Comparison of ENCODE assay signal across 1 cellular context in the genomic region with DNA sequence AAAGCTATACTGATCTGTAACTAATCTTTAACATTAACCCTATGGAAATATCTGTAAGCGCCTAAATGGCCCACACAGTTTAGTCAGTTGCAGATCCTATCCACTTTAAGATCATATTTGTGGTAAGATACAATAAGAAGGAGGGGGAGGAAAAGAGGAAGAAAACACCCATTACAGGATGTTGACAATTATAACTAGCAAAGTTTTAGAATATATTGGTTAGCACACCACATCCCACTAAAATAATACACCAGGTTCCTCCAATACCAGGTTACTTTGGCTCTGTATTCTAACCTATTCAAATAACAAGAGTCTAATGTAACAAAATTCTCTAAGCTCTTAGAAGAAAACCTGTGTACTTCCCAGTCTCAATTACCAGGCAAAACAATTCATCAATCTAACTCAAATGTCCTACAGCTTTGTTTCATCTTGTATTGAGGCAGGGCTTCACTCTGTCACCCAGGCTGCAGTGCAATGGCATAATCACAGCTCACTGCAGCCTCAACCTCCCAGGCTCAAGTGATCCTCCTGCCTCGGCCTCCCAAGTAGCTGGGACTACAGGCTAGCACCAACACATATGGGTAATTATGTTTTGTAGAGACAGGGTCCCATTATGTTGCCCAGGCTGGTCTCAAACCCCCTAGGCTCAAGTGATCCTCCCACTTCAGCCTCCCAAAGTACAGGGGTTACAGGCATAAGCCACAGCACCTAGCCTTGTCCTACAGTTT.
TF ChIP-seq lines count a peak whose summit lies in the region.

No MANE protein-coding gene starts in this region.

TF ChIP-seq in HepG2, 621 proteins besides CTCF, POLR2A, EP300 and RAD21 (continued from another document):
- TF ChIP-seq, protein P1, sequence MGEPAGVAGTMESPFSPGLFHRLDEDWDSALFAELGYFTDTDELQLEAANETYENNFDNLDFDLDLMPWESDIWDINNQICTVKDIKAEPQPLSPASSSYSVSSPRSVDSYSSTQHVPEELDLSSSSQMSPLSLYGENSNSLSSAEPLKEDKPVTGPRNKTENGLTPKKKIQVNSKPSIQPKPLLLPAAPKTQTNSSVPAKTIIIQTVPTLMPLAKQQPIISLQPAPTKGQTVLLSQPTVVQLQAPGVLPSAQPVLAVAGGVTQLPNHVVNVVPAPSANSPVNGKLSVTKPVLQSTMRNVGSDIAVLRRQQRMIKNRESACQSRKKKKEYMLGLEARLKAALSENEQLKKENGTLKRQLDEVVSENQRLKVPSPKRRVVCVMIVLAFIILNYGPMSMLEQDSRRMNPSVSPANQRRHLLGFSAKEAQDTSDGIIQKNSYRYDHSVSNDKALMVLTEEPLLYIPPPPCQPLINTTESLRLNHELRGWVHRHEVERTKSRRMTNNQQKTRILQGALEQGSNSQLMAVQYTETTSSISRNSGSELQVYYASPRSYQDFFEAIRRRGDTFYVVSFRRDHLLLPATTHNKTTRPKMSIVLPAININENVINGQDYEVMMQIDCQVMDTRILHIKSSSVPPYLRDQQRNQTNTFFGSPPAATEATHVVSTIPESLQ (CRISPR knock-in tag; conservative IDR thresholded peaks at IDR 0.05) = no peak
- TF ChIP-seq GTF2F1 (IDR thresholded peaks at IDR 0.05; ENCODE audit: low read length) (no peak), ZNF468 (CRISPR knock-in tag; IDR thresholded peaks at IDR 0.05) (no peak), ZMYM3 (CRISPR knock-in tag; IDR thresholded peaks at IDR 0.05) (peak; percentile 40; the same call in 1 of the 2 replicates), SOX5 (CRISPR knock-in tag; IDR thresholded peaks at IDR 0.05; ENCODE audit: borderline replicate concordance) (no peak), SRY (CRISPR knock-in tag; IDR thresholded peaks at IDR 0.05) (no peak), NR2F6 (IDR thresholded peaks at IDR 0.05) (no peak), NR2F6 (CRISPR knock-in tag; IDR thresholded peaks at IDR 0.05) (no peak), ZNF644 (CRISPR knock-in tag; IDR thresholded peaks at IDR 0.05; ENCODE audit: low read depth) (no peak), ARID2 (CRISPR knock-in tag; IDR thresholded peaks at IDR 0.05; ENCODE audit: borderline replicate concordance) (no peak)
- TF ChIP-seq, protein P2, sequence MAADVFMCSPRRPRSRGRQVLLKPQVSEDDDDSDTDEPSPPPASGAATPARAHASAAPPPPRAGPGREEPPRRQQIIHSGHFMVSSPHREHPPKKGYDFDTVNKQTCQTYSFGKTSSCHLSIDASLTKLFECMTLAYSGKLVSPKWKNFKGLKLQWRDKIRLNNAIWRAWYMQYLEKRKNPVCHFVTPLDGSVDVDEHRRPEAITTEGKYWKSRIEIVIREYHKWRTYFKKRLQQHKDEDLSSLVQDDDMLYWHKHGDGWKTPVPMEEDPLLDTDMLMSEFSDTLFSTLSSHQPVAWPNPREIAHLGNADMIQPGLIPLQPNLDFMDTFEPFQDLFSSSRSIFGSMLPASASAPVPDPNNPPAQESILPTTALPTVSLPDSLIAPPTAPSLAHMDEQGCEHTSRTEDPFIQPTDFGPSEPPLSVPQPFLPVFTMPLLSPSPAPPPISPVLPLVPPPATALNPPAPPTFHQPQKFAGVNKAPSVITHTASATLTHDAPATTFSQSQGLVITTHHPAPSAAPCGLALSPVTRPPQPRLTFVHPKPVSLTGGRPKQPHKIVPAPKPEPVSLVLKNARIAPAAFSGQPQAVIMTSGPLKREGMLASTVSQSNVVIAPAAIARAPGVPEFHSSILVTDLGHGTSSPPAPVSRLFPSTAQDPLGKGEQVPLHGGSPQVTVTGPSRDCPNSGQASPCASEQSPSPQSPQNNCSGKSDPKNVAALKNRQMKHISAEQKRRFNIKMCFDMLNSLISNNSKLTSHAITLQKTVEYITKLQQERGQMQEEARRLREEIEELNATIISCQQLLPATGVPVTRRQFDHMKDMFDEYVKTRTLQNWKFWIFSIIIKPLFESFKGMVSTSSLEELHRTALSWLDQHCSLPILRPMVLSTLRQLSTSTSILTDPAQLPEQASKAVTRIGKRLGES (CRISPR knock-in tag; IDR thresholded peaks at IDR 0.05; ENCODE audit: borderline replicate concordance) = no peak
- TF ChIP-seq, protein P3, sequence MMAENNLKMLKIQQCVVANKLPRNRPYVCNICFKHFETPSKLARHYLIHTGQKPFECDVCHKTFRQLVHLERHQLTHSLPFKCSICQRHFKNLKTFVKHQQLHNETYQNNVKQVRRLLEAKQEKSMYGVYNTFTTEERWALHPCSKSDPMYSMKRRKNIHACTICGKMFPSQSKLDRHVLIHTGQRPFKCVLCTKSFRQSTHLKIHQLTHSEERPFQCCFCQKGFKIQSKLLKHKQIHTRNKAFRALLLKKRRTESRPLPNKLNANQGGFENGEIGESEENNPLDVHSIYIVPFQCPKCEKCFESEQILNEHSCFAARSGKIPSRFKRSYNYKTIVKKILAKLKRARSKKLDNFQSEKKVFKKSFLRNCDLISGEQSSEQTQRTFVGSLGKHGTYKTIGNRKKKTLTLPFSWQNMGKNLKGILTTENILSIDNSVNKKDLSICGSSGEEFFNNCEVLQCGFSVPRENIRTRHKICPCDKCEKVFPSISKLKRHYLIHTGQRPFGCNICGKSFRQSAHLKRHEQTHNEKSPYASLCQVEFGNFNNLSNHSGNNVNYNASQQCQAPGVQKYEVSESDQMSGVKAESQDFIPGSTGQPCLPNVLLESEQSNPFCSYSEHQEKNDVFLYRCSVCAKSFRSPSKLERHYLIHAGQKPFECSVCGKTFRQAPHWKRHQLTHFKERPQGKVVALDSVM (CRISPR knock-in tag; IDR thresholded peaks at IDR 0.05) = peak; percentile 96
- TF ChIP-seq, protein P4, sequence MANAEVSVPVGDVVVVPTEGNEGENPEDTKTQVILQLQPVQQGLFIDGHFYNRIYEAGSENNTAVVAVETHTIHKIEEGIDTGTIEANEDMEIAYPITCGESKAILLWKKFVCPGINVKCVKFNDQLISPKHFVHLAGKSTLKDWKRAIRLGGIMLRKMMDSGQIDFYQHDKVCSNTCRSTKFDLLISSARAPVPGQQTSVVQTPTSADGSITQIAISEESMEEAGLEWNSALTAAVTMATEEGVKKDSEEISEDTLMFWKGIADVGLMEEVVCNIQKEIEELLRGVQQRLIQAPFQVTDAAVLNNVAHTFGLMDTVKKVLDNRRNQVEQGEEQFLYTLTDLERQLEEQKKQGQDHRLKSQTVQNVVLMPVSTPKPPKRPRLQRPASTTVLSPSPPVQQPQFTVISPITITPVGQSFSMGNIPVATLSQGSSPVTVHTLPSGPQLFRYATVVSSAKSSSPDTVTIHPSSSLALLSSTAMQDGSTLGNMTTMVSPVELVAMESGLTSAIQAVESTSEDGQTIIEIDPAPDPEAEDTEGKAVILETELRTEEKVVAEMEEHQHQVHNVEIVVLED (CRISPR knock-in tag; IDR thresholded peaks at IDR 0.05; ENCODE audit: borderline replicate concordance) = no peak
- TF ChIP-seq, protein P5, sequence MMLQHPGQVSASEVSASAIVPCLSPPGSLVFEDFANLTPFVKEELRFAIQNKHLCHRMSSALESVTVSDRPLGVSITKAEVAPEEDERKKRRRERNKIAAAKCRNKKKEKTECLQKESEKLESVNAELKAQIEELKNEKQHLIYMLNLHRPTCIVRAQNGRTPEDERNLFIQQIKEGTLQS (CRISPR knock-in tag; IDR thresholded peaks at IDR 0.05) = no peak
- TF ChIP-seq, protein P6, sequence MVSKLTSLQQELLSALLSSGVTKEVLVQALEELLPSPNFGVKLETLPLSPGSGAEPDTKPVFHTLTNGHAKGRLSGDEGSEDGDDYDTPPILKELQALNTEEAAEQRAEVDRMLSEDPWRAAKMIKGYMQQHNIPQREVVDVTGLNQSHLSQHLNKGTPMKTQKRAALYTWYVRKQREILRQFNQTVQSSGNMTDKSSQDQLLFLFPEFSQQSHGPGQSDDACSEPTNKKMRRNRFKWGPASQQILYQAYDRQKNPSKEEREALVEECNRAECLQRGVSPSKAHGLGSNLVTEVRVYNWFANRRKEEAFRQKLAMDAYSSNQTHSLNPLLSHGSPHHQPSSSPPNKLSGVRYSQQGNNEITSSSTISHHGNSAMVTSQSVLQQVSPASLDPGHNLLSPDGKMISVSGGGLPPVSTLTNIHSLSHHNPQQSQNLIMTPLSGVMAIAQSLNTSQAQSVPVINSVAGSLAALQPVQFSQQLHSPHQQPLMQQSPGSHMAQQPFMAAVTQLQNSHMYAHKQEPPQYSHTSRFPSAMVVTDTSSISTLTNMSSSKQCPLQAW (CRISPR knock-in tag; IDR thresholded peaks at IDR 0.05) = no peak
- TF ChIP-seq, protein P7, sequence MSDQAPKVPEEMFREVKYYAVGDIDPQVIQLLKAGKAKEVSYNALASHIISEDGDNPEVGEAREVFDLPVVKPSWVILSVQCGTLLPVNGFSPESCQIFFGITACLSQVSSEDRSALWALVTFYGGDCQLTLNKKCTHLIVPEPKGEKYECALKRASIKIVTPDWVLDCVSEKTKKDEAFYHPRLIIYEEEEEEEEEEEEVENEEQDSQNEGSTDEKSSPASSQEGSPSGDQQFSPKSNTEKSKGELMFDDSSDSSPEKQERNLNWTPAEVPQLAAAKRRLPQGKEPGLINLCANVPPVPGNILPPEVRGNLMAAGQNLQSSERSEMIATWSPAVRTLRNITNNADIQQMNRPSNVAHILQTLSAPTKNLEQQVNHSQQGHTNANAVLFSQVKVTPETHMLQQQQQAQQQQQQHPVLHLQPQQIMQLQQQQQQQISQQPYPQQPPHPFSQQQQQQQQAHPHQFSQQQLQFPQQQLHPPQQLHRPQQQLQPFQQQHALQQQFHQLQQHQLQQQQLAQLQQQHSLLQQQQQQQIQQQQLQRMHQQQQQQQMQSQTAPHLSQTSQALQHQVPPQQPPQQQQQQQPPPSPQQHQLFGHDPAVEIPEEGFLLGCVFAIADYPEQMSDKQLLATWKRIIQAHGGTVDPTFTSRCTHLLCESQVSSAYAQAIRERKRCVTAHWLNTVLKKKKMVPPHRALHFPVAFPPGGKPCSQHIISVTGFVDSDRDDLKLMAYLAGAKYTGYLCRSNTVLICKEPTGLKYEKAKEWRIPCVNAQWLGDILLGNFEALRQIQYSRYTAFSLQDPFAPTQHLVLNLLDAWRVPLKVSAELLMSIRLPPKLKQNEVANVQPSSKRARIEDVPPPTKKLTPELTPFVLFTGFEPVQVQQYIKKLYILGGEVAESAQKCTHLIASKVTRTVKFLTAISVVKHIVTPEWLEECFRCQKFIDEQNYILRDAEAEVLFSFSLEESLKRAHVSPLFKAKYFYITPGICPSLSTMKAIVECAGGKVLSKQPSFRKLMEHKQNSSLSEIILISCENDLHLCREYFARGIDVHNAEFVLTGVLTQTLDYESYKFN (CRISPR knock-in tag; conservative IDR thresholded peaks at IDR 0.05) = no peak
- TF ChIP-seq, protein P8, sequence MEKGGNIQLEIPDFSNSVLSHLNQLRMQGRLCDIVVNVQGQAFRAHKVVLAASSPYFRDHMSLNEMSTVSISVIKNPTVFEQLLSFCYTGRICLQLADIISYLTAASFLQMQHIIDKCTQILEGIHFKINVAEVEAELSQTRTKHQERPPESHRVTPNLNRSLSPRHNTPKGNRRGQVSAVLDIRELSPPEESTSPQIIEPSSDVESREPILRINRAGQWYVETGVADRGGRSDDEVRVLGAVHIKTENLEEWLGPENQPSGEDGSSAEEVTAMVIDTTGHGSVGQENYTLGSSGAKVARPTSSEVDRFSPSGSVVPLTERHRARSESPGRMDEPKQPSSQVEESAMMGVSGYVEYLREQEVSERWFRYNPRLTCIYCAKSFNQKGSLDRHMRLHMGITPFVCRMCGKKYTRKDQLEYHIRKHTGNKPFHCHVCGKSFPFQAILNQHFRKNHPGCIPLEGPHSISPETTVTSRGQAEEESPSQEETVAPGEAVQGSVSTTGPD (CRISPR knock-in tag; IDR thresholded peaks at IDR 0.05) = no peak
